Comparison of ENCODE assay signal across 9 cellular contexts in the genomic region with DNA sequence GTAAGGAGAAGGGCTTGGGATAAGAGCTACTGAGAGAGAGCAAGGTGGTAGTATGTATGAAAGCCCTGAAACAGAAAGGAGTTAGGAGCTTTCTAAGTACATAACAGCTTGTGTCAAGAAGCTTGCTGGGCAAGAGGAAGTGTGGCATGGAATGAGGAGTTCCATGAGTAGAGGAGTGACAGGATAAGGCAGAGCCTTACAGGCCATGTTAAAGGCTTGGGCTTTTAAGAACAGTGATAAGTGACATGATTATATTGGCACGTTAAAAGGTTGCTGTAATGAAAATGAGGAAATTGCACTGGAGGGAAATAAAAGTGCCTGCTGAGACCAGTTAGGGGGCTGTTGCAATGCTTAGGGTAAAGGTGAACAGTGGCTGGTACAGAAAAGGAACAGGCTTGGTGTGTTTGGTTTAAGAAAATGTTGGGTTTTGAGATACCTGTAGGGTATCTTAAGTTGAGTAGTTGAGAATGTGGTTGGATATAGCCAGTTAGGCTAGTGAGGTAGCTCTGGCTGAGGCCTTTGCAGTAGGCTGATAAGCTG. TPM values are rescaled to one million over a fixed set of nuclear protein-coding genes. Genes with fewer than 3 reads are reported as not detected.
DNase-seq lines count a peak whose midpoint lies in the region; ATAC-seq and TF ChIP-seq lines count a peak whose summit lies in the region.
"Had no signal": no experiment of that assay in that cellular context is flagged by ENCODE, and none has a peak within 500 bp of the region (broad histone marks: within the 10 kb centered on the region; RNA-seq: fewer than 3 reads in every experiment).

No MANE protein-coding gene starts in this region.

- no peaks in the 10 kb centered on the region for H3K27me3 ChIP-seq in Peyer's patch
- H3K27me3 ChIP-seq in right cardiac atrium (ENCODE audit: control insufficient read depth, insufficient read depth) = no peaks in the 10 kb centered on the region
- H3K27me3 ChIP-seq in suprapubic skin = no peaks in the 10 kb centered on the region
- H3K27me3 ChIP-seq in thyroid gland = no peaks in the 10 kb centered on the region

- H3K4me3 ChIP-seq in Peyer's patch (no peak overlapping the region), right cardiac atrium (ENCODE audit: low read length) (no peak overlapping the region), suprapubic skin (no peak overlapping the region), thyroid gland (replicated peaks in 1 of 3) (no peak overlapping the region)

- WGBS in right cardiac atrium = 13% methylated on average over 1 of the region's 1 CpG
- WGBS in suprapubic skin = 29% methylated on average over 1 of the region's 1 CpG
- WGBS in thyroid gland, 2 donors = 47 to 54% methylated on average over 1 of the region's 1 CpG

- H3K4me1 ChIP-seq in Peyer's patch = peaks cover 0 to 30% (median 0%) of the 10 kb centered on the region in 4 donors
- peaks cover 12% of the 10 kb centered on the region for H3K4me1 ChIP-seq in right cardiac atrium (ENCODE audit: control insufficient read depth, insufficient read depth, low read length)
- H3K4me1 ChIP-seq in suprapubic skin = peaks cover 69% of the 10 kb centered on the region
- H3K4me1 ChIP-seq in thyroid gland = peaks cover 6 to 25% of the 10 kb centered on the region in 2 donors

- DNase-seq in SIG-M5 treated with dmso at 0.1 percent for 504 hours (lab: John Stamatoyannopoulos, UW; ENCODE audit: unreplicated experiment) (peak; percentile 71), SIG-M5 (lab: John Stamatoyannopoulos, UW) (no peak), Peyer's patch (no peak), right cardiac atrium (no peak), suprapubic skin (ENCODE audit: low spot score in 2 of 2) (no peak), thyroid gland (no peak)
- no peak for DNase-seq in stimulated activated CD4-positive, alpha-beta T cell treated with anti-CD3 and anti-CD28 coated beads, Interleukin-4, amount 100 ng/mL, for 1 hour
- no peak for DNase-seq in NK-92 treated with Interleukin-12 subunit alpha and Interleukin-12 subunit beta, amount 100 ng/mL, for 24 hours (lab: John Stamatoyannopoulos, UW)
- DNase-seq: T-cell had no signal

- TF ChIP-seq CTCF in Peyer's patch (IDR thresholded peaks at IDR 0.05) (no peak), suprapubic skin (IDR thresholded peaks at IDR 0.05) (no peak), thyroid gland (IDR thresholded peaks at IDR 0.05) (no peak)

- H3K27ac ChIP-seq in Peyer's patch = peak overlapping the region in 3 of 4 donors; percentile 18 to 59 (median 32)
- H3K27ac ChIP-seq in right cardiac atrium (ENCODE audit: low read length) = peak overlapping the region; percentile 48
- H3K27ac ChIP-seq in suprapubic skin = peak overlapping the region; percentile 60
- no peak overlapping the region for H3K27ac ChIP-seq in thyroid gland

- intact Hi-C loops in right cardiac atrium (cut with DNase I) (no loop called here), thyroid gland (cut with DNase I) (no loop called here)

- TF ChIP-seq EP300 in suprapubic skin (IDR thresholded peaks at IDR 0.05) = no peak

- ATAC-seq in right cardiac atrium = peak; percentile 76 to 92

- no peak for TF ChIP-seq POLR2A in Peyer's patch (IDR thresholded peaks at IDR 0.05)
- no peak for TF ChIP-seq POLR2A in suprapubic skin (IDR thresholded peaks at IDR 0.05)
- TF ChIP-seq POLR2A in thyroid gland (IDR thresholded peaks at IDR 0.05) = no peak

- H3K9me3 ChIP-seq in Peyer's patch (no peaks in the 10 kb centered on the region), right cardiac atrium (ENCODE audit: control insufficient read depth, low read length) (no peaks in the 10 kb centered on the region), suprapubic skin (no peaks in the 10 kb centered on the region), thyroid gland (no peaks in the 10 kb centered on the region)

- no peaks in the 10 kb centered on the region for H3K36me3 ChIP-seq in Peyer's patch
- no peaks in the 10 kb centered on the region for H3K36me3 ChIP-seq in suprapubic skin
- no peaks in the 10 kb centered on the region for H3K36me3 ChIP-seq in thyroid gland

RNA-seq across cellular contexts. Expression of a gene that starts 49.0 kb away (rescaled TPM):
- 10 to 100 TPM; 34.1 to 94.1 (median 41.4) TPM for total RNA-seq in Peyer's patch
- 100 to 1,000 TPM; 145 to 177 (median 174) TPM for total RNA-seq in right cardiac atrium
- polyA plus RNA-seq in right cardiac atrium = 65.9 TPM
- 100 to 1,000 TPM in 1 of 4 donors, 10 to 100 TPM in 3; 70.1 to 222 (median 78.8) TPM for total RNA-seq in suprapubic skin
- 100 to 1,000 TPM in 2 of 4 donors, 10 to 100 TPM in 2; 55.3 to 155 (median 105) TPM for total RNA-seq in thyroid gland

Comparison
In these comparisons a context has a peak if more than half of its experiments do, and no peak if none do; other contexts are left out.
1. H3K27ac ChIP-seq: peak in Peyer's patch (3 of 4), right cardiac atrium (single experiment) and suprapubic skin (single experiment); none in thyroid gland (0 of 3).